Comparison of ENCODE assay signal across 14 cellular contexts in genomic region chr14:68841030-68841809, GRCh38. TPM values are rescaled to one million over a fixed set of nuclear protein-coding genes. Genes with fewer than 3 reads are reported as not detected.
DNase-seq lines count a peak whose midpoint lies in the region; ATAC-seq and TF ChIP-seq lines count a peak whose summit lies in the region.
"Had no signal": no experiment of that assay in that cellular context is flagged by ENCODE, and none has a peak within 500 bp of the region (broad histone marks: within the 10 kb centered on the region; RNA-seq: fewer than 3 reads in every experiment).

No MANE protein-coding gene starts in this region.

- no peak for TF ChIP-seq POLR2A in body of pancreas (IDR thresholded peaks at IDR 0.05)

- POLR2A ChIA-PET in CD8-positive, alpha-beta T cell (lab: Charles Lee): no interaction called here

- H3K4me3 Mint-ChIP-seq in CD8-positive, alpha-beta T cell: no peak overlapping the region

- H3K4me1 Mint-ChIP-seq in CD8-positive, alpha-beta T cell (ENCODE audit: low read depth): peaks cover 20% of the 10 kb centered on the region

- peak overlapping the region; percentile 47 for H3K27ac Mint-ChIP-seq in CD8-positive, alpha-beta T cell

- H3K36me3 Mint-ChIP-seq in CD8-positive, alpha-beta T cell: peaks cover 13% of the 10 kb centered on the region

- WGBS in body of pancreas, 2 donors: 49 to 56% methylated on average over 6 of the region's 6 CpGs

- no peaks in the 10 kb centered on the region for H3K9me3 ChIP-seq in CD8-positive, alpha-beta T cell (ENCODE audit: low read length)
- H3K9me3 ChIP-seq in HAP-1: no peaks in the 10 kb centered on the region
- H3K9me3 ChIP-seq in body of pancreas: no peaks in the 10 kb centered on the region
- H3K9me3 ChIP-seq: MG63 had no signal

- no peak for DNase-seq in CD8-positive, alpha-beta T cell
- peak; percentile 73 for DNase-seq in M059J (ENCODE audit: low read depth)
- peak; percentile 41 for DNase-seq in fibroblast of gingiva (ENCODE audit: low read depth)
- no peak for DNase-seq in SHP77 (lab: John Stamatoyannopoulos, UW)
- no peak for DNase-seq in HAP-1 (ENCODE audit: low spot score in 2 of 2)
- no peak for DNase-seq in body of pancreas
- DNase-seq in substantia nigra (lab: John Stamatoyannopoulos, UW): no peak
- DNase-seq: activated CD4-positive, alpha-beta T cell treated with anti-CD3 and anti-CD28 coated beads for 4 hours; left lung; MG63; stimulated activated CD4-positive, alpha-beta T cell treated with anti-CD3 and anti-CD28 coated beads, Interleukin-2, amount 100 ng/mL, for 48 hours; stimulated activated naive CD4-positive, alpha-beta T cell had no signal

- no peak overlapping the region for H3K4me3 ChIP-seq in CD8-positive, alpha-beta T cell (ENCODE audit: low read depth, low read length)
- no peak overlapping the region for H3K4me3 ChIP-seq in rectal smooth muscle tissue (ENCODE audit: low read length)
- no peak overlapping the region for H3K4me3 ChIP-seq in HAP-1
- no peak overlapping the region for H3K4me3 ChIP-seq in body of pancreas
- H3K4me3 ChIP-seq: left lung, MG63 had no signal

- ATAC-seq in CD8-positive, alpha-beta T cell: no peak
- no peak for ATAC-seq in body of pancreas
- ATAC-seq: left lung had no signal

- CTCF ChIA-PET in CD8-positive, alpha-beta T cell (lab: Charles Lee): interaction anchor here (0.7 to 3.8 kb wide), 2 partner anchors 147 to 1004 kb away, joined by 3 to 28 read pairs; no protein-coding TSS in a partner anchor

- peaks cover 17% of the 10 kb centered on the region for H3K4me1 ChIP-seq in CD8-positive, alpha-beta T cell (ENCODE audit: insufficient read depth, low read length)
- peaks cover 18% of the 10 kb centered on the region for H3K4me1 ChIP-seq in rectal smooth muscle tissue (ENCODE audit: control insufficient read depth, insufficient read depth, low read length)
- no peaks in the 10 kb centered on the region for H3K4me1 ChIP-seq in HAP-1
- H3K4me1 ChIP-seq in body of pancreas: peaks cover 10% of the 10 kb centered on the region
- H3K4me1 ChIP-seq: parathyroid adenoma had no signal

- in situ Hi-C loops in HAP-1 (cut with MboI; ENCODE audit: low sequenced_read_pairs): no loop called here

- peaks cover 8% of the 10 kb centered on the region for H3K9me3 Mint-ChIP-seq in CD8-positive, alpha-beta T cell

- no peak overlapping the region for H3K9ac ChIP-seq in rectal smooth muscle tissue (ENCODE audit: low read length)
- H3K9ac ChIP-seq: parathyroid adenoma had no signal

- no peak overlapping the region for H3K27ac ChIP-seq in CD8-positive, alpha-beta T cell (ENCODE audit: low read depth, low read length)
- peak overlapping the region; percentile 67 for H3K27ac ChIP-seq in rectal smooth muscle tissue (ENCODE audit: low read depth, low read length)
- H3K27ac ChIP-seq in body of pancreas: no peak overlapping the region
- H3K27ac ChIP-seq in substantia nigra (ENCODE audit: low read depth, low read length, poor library complexity, severe bottlenecking): no peak overlapping the region
- H3K27ac ChIP-seq: left lung, parathyroid adenoma had no signal

- intact Hi-C loops in CD8-positive, alpha-beta T cell (cut with DNase I, micrococcal nuclease): no loop called here
- intact Hi-C loops in body of pancreas (cut with DNase I): loop anchor here (10.0 kb wide), 1 partner anchor 1006 kb away; no protein-coding TSS in a partner anchor

- H3K36me3 ChIP-seq in CD8-positive, alpha-beta T cell (ENCODE audit: insufficient read depth, low read length): no peaks in the 10 kb centered on the region
- H3K36me3 ChIP-seq in rectal smooth muscle tissue (ENCODE audit: control insufficient read depth, insufficient read depth, low read length): no peaks in the 10 kb centered on the region
- H3K36me3 ChIP-seq in HAP-1 (replicated peaks): no peaks in the 10 kb centered on the region
- no peaks in the 10 kb centered on the region for H3K36me3 ChIP-seq in body of pancreas (replicated peaks in 1 of 2; ENCODE audit: insufficient read depth in 1 of 2, low read depth in 2 of 2)
- H3K36me3 ChIP-seq: left lung had no signal

- TF ChIP-seq CTCF in CD8-positive, alpha-beta T cell (IDR thresholded peaks at IDR 0.05): no peak
- TF ChIP-seq CTCF in body of pancreas (IDR thresholded peaks at IDR 0.05): no peak

- no peaks in the 10 kb centered on the region for H3K27me3 ChIP-seq in CD8-positive, alpha-beta T cell (ENCODE audit: insufficient read depth, low read length)
- H3K27me3 ChIP-seq in rectal smooth muscle tissue (ENCODE audit: control insufficient read depth, insufficient read depth, low read length) (no peaks in the 10 kb centered on the region), HAP-1 (ENCODE audit: low read depth) (no peaks in the 10 kb centered on the region), body of pancreas (no peaks in the 10 kb centered on the region)
- H3K27me3 ChIP-seq: left lung, MG63 had no signal

- H3K27me3 Mint-ChIP-seq in CD8-positive, alpha-beta T cell (ENCODE audit: low read depth): no peaks in the 10 kb centered on the region

RNA-seq across cellular contexts. Expression of gene ZFP36L1, which starts 48.4 kb away (rescaled TPM):
- total RNA-seq in CD8-positive, alpha-beta T cell: 100 to 1,000 TPM; 241 to 248 TPM
- total RNA-seq in M059J (2014; rRNA removed; shearing (Covaris generic)): 63.5 and 154 TPM in 2 replicates
- total RNA-seq in body of pancreas: 100 to 1,000 TPM; 155 to 365 TPM

Comparison
In these comparisons a context has a peak if more than half of its experiments do, and no peak if none do; other contexts are left out.
1. DNase-seq: peak in M059J (single experiment) and fibroblast of gingiva (single experiment); none in CD8-positive, alpha-beta T cell (0 of 7), SHP77 (0 of 2), HAP-1 (0 of 2), body of pancreas (0 of 4) and substantia nigra (0 of 49).